In genomic region chr10:50248057-50248456, GRCh38 we compare ENCODE assay signal across 29 cellular contexts.
"Had no signal": no experiment of that assay in that cellular context is flagged by ENCODE, and none has a peak within 500 bp of the region (broad histone marks: within the 10 kb centered on the region; RNA-seq: fewer than 3 reads in every experiment).

No MANE protein-coding gene starts in this region.

- H3K36me3 ChIP-seq: heart left ventricle, left lung, neural progenitor cell, neutrophil, prostate gland, sigmoid colon, tibial nerve, uterus had no signal

- FAIRE-seq: keratinocyte had no signal

- H3K27me3 ChIP-seq: left lung, sigmoid colon, uterus had no signal

- H3K9me3 ChIP-seq: heart left ventricle, left lung, neutrophil, prostate gland, sigmoid colon, tibial nerve, uterus had no signal

- H3K4me3 ChIP-seq: heart left ventricle, left lung, lung, neural progenitor cell, prostate gland, sigmoid colon, smooth muscle cell, tibial nerve, uterus had no signal

- DNase-seq: heart left ventricle; kidney glomerular epithelial cell; left cardiac atrium; left lung; mesendoderm; naive B cell; natural killer cell; nephron progenitor cell; occipital lobe; posterior cingulate gyrus; retina; right cardiac atrium; sigmoid colon; stimulated activated CD4-positive, alpha-beta T cell treated with anti-CD3 and anti-CD28 coated beads, Interleukin-1b, Interleukin-23, amount 100 ng/mL, for 48 hours; stimulated activated CD4-positive, alpha-beta T cell treated with anti-CD3 and anti-CD28 coated beads, Interleukin-2, amount 100 ng/mL, for 48 hours; stimulated activated CD4-positive, alpha-beta T cell treated with anti-CD3 and anti-CD28 coated beads, Interleukin-4, amount 100 ng/mL, for 4 hours; stimulated activated CD8-positive, alpha-beta memory T cell treated with anti-CD3 and anti-CD28 coated beads, Interleukin-4, amount 100 ng/mL, for 48 hours; stimulated activated naive CD4-positive, alpha-beta T cell treated with Interleukin-2 at 50 U/mL for 16 hours; stimulated activated naive CD8-positive, alpha-beta T cell treated with anti-CD3 and anti-CD28 coated beads, Interleukin-15, amount 100 ng/mL, for 72 hours; substantia nigra; uterus had no signal

- H3K4me1 ChIP-seq: heart left ventricle, left lung, neural progenitor cell, prostate gland, sigmoid colon, tibial nerve, uterus had no signal

- ATAC-seq: heart left ventricle; left cardiac atrium; left lung; natural killer cell; right cardiac atrium; stimulated activated memory B cell treated with anti-CD40 and anti-IgM and Interleukin-4, amounts not matched to agents 10 μg/mL and 1 μg/mL and 100 μg/mL, for 72 hours; stimulated activated naive CD8-positive, alpha-beta T cell treated with anti-CD3 and anti-CD28 coated beads, Interleukin-15, amount 100 ng/mL, for 72 hours had no signal

- H3K27ac ChIP-seq: heart left ventricle, left lung, neural progenitor cell, neutrophil, prostate gland, sigmoid colon, tibial nerve, uterus had no signal
